1 cellular context compared by ENCODE assay signal in the genomic region with DNA sequence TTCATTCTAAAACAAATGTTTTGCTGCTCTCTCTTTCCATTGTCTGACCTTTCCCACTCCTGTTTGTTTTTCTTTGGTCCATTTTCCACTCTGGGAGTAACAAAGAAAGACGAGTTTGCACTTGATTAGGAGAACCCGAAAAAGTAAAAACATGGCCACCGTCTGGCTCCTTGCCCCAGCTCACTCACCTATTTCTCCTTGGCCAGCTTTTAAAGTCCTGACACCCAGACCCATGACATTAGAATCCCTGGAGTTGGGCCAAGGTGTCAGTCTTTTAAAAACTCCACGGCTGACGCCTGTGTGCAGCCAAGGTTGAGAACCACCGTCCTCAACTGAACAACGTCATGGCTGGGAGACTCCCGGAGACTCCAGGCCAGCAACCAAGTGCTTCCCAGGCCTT.
TF ChIP-seq lines count a peak whose summit lies in the region.

No MANE protein-coding gene starts in this region.

TF ChIP-seq in K562, 482 proteins besides CTCF, POLR2A, EP300 and RAD21 (continued from another document):
- TF ChIP-seq ELF4 (CRISPR knock-in tag; IDR thresholded peaks at IDR 0.05): no peak
- TF ChIP-seq GTF2A2 (tag; IDR thresholded peaks at IDR 0.05): peak; percentile 69; the same call in 1 of the 2 replicates
- TF ChIP-seq PYGO2 (tag; IDR thresholded peaks at IDR 0.05): peak; percentile 72
- no peak for TF ChIP-seq ATF1 (CRISPR knock-in tag; IDR thresholded peaks at IDR 0.05)
- TF ChIP-seq ATF1 (tag; IDR thresholded peaks at IDR 0.05): no peak
- no peak for TF ChIP-seq THAP12 (CRISPR knock-in tag; IDR thresholded peaks at IDR 0.05)
- TF ChIP-seq SNRNP70 (optimal IDR thresholded peaks at IDR 0.05; ENCODE audit: low read depth, low read length): no peak
TF ChIP-seq in K562: peak in this region for 23.
